1 cellular context compared by ENCODE assay signal in the genomic region with DNA sequence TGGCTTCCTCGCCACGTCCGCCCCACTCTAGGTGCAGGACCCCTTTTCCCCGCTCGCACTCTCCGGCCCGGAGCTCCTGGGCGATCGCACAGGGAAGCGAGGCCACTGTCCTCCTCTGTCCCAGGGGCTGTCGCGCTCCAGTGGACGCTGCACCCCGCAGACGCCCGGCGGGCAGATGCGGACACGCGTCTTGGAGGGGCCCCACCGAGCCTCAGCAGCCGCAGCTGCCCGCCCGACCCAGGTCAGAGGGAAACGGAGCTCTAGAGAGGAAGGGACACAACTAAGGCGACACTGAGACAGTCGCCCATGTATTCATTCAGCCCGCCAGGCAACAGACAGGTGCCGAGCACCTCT.
TF ChIP-seq lines count a peak whose summit lies in the region.

No MANE protein-coding gene starts in this region.

TF ChIP-seq in IMR-90, 13 proteins besides CTCF, POLR2A, EP300 and RAD21:
- no peak for TF ChIP-seq BHLHE40 (IDR thresholded peaks at IDR 0.05; ENCODE audit: low read depth, low read length)
- TF ChIP-seq MAZ (IDR thresholded peaks at IDR 0.05; ENCODE audit: borderline replicate concordance, low read depth, low read length), result no peak
- TF ChIP-seq, protein P1, sequence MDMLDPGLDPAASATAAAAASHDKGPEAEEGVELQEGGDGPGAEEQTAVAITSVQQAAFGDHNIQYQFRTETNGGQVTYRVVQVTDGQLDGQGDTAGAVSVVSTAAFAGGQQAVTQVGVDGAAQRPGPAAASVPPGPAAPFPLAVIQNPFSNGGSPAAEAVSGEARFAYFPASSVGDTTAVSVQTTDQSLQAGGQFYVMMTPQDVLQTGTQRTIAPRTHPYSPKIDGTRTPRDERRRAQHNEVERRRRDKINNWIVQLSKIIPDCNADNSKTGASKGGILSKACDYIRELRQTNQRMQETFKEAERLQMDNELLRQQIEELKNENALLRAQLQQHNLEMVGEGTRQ (IDR thresholded peaks at IDR 0.05; ENCODE audit: low read depth, low read length), result no peak
- no peak for TF ChIP-seq FOS (IDR thresholded peaks at IDR 0.05; ENCODE audit: low read depth, low read length)
- TF ChIP-seq SMC3 (IDR thresholded peaks at IDR 0.05; ENCODE audit: low read depth, low read length), result no peak
- TF ChIP-seq CEBPB (IDR thresholded peaks at IDR 0.05; ENCODE audit: low read depth, low read length), result no peak
- no peak for TF ChIP-seq NFE2L2 (IDR thresholded peaks at IDR 0.05; ENCODE audit: low read depth, low read length)
- no peak for TF ChIP-seq RFX5 (IDR thresholded peaks at IDR 0.05; ENCODE audit: low read depth, low read length)
- TF ChIP-seq RCOR1 (IDR thresholded peaks at IDR 0.05; ENCODE audit: insufficient replicate concordance, low read length), result no peak
- TF ChIP-seq, protein P2, sequence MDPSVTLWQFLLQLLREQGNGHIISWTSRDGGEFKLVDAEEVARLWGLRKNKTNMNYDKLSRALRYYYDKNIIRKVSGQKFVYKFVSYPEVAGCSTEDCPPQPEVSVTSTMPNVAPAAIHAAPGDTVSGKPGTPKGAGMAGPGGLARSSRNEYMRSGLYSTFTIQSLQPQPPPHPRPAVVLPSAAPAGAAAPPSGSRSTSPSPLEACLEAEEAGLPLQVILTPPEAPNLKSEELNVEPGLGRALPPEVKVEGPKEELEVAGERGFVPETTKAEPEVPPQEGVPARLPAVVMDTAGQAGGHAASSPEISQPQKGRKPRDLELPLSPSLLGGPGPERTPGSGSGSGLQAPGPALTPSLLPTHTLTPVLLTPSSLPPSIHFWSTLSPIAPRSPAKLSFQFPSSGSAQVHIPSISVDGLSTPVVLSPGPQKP (IDR thresholded peaks at IDR 0.05; ENCODE audit: borderline replicate concordance, low read depth, low read length), result no peak
- TF ChIP-seq MXI1 (IDR thresholded peaks at IDR 0.05; ENCODE audit: borderline replicate concordance, low read depth, low read length), result no peak
- TF ChIP-seq CHD1 (IDR thresholded peaks at IDR 0.05; ENCODE audit: low read depth, low read length), result no peak
- no peak for TF ChIP-seq MAFK (IDR thresholded peaks at IDR 0.05; ENCODE audit: low read depth, low read length)
